Comparison of ENCODE assay signal across 15 cellular contexts in the genomic region with DNA sequence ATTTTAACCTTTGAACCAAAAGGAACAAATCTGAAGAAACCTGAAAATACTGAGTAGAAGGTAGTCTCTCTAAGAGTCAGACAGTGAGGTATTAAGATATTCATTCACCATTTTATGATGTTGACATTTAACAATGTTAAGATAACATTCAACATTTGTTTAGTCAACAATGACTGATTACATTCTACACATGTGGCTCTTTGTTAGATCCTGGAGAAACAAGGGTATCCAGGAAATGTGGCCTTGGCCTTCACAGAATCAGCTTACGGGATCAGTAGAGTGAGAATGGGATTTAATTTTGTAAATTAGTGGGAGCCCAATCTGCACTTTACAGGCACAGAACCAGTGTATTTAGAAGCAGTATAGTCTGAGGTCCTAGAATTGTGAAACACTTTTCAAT.
DNase-seq lines count a peak whose midpoint lies in the region; ATAC-seq and TF ChIP-seq lines count a peak whose summit lies in the region.
"Had no signal": no experiment of that assay in that cellular context is flagged by ENCODE, and none has a peak within 500 bp of the region (broad histone marks: within the 10 kb centered on the region; RNA-seq: fewer than 3 reads in every experiment).

No MANE protein-coding gene starts in this region.

- H2AFZ ChIP-seq in mammary epithelial cell (ENCODE audit: low read depth, low read length) = peak overlapping the region; percentile 57

- H3K4me1 ChIP-seq in mammary epithelial cell (ENCODE audit: insufficient read depth, low read length) = peaks cover 26% of the 10 kb centered on the region
- H3K4me1 ChIP-seq in Panc1 (ENCODE audit: control insufficient read depth, insufficient read depth, low read length) = peaks cover 9% of the 10 kb centered on the region; the same call in 1 of the 2 replicates
- H3K4me1 ChIP-seq in tibial artery = no peaks in the 10 kb centered on the region
- H3K4me1 ChIP-seq: SJCRH30 had no signal

- in situ Hi-C loops in mammary epithelial cell (cut with MboI; ENCODE audit: low sequenced_read_pairs in 2 of 2) (no loop called here), Panc1 (cut with HindIII; ENCODE audit: low pct_unique_long_range_greater_than_20kb, low sequenced_read_pairs) (no loop called here)

- no peaks in the 10 kb centered on the region for H3K79me2 ChIP-seq in mammary epithelial cell (ENCODE audit: insufficient read depth, low read length)

- no TSS peak for BruUV-seq in mammary epithelial cell (replicated peaks; lab: Mats Ljungman, UMichigan)
- no TSS peak for BruUV-seq in MCF 10A (replicated peaks; lab: Mats Ljungman, UMichigan)
- no TSS peak for BruUV-seq in Panc1 (replicated peaks; lab: Mats Ljungman, UMichigan)

- dilution Hi-C loops in mammary epithelial cell (cut with HindIII; ENCODE audit: low sequenced_read_pairs) = no loop called here

- 100% methylated on average over 1 of the region's 1 CpG for WGBS in mammary epithelial cell (ENCODE audit: low coverage, missing lambda C conversion rate)

- CTCF ChIA-PET in mammary epithelial cell (lab: Charles Lee; ENCODE audit: low non-redundant PET) = no interaction called here
- CTCF ChIA-PET in MCF 10A (lab: Yijun Ruan, JAX) = interaction anchor here (0.6 kb wide), 1 partner anchor 251 kb away, joined by 4 read pairs; no protein-coding TSS in a partner anchor
- CTCF ChIA-PET in Panc1 (lab: Charles Lee) = no interaction called here

- no peaks in the 10 kb centered on the region for H3K9me3 Mint-ChIP-seq in MCF 10A (ENCODE audit: unreplicated experiment)

- H3K4me3 ChIP-seq in mammary epithelial cell (replicated peaks in 1 of 3; ENCODE audit: insufficient read depth in 1 of 3, low read depth in 2 of 3, low read length in 3 of 3) (no peak overlapping the region), Panc1 (ENCODE audit: low read depth in 2 of 2, low read length in 2 of 2) (no peak overlapping the region), tibial artery (no peak overlapping the region)
- H3K4me3 ChIP-seq: SJCRH30 had no signal

- no peaks in the 10 kb centered on the region for H3K27me3 ChIP-seq in mammary epithelial cell (ENCODE audit: insufficient read depth, low read length)
- no peaks in the 10 kb centered on the region for H3K27me3 ChIP-seq in Panc1 (ENCODE audit: control insufficient read depth, insufficient read depth, low read length)
- H3K27me3 ChIP-seq in tibial artery = no peaks in the 10 kb centered on the region
- H3K27me3 ChIP-seq: SJCRH30 had no signal

- H3K27me3 Mint-ChIP-seq in MCF 10A (ENCODE audit: insufficient read depth, unreplicated experiment) = no peaks in the 10 kb centered on the region

- no peaks in the 10 kb centered on the region for H4K20me1 ChIP-seq in mammary epithelial cell (ENCODE audit: insufficient read depth, low read length)

- POLR2A ChIA-PET in MCF 10A (lab: Yijun Ruan, JAX) = interaction anchor here (1.1 kb wide), 1 partner anchor 7 kb away, joined by 3 read pairs; no protein-coding TSS in a partner anchor
- POLR2A ChIA-PET in Panc1 (lab: Charles Lee) = no interaction called here

- H3K4me3 Mint-ChIP-seq in MCF 10A (ENCODE audit: unreplicated experiment) = no peak overlapping the region
- H3K4me3 Mint-ChIP-seq: CD14-positive monocyte had no signal

- no peak overlapping the region for H3K4me2 ChIP-seq in mammary epithelial cell (ENCODE audit: insufficient read depth, low read depth, low read length)

- TF ChIP-seq CTCF in mammary epithelial cell (conservative IDR thresholded peaks at IDR 0.05 in 1 of 2, IDR thresholded peaks at IDR 0.05 in 1 of 2; ENCODE audit: extremely low read depth in 1 of 2, insufficient read depth in 1 of 2, low read depth in 1 of 2, low read length in 2 of 2) = no peak
- TF ChIP-seq CTCF in MCF 10A (IDR thresholded peaks at IDR 0.05; ENCODE audit: unreplicated experiment) = no peak
- TF ChIP-seq CTCF in Panc1 (IDR thresholded peaks at IDR 0.05) = no peak
- TF ChIP-seq CTCF in tibial artery (IDR thresholded peaks at IDR 0.05) = no peak

- intact Hi-C loops in mammary epithelial cell (cut with micrococcal nuclease) = loop anchor here (5.0 kb wide), 1 partner anchor 992 kb away; a partner anchor contains a TSS
- intact Hi-C loops in MCF 10A (cut with micrococcal nuclease) = loop anchor here (5.0 to 10.0 kb wide), 2 partner anchors 355 to 512 kb away; a partner anchor contains a TSS
- intact Hi-C loops in Panc1 (cut with micrococcal nuclease; ENCODE audit: unreplicated experiment) = no loop called here
- intact Hi-C loops in tibial artery (cut with DNase I; ENCODE audit: low total_unique reads) = no loop called here

- peaks cover 5% of the 10 kb centered on the region for H3K36me3 Mint-ChIP-seq in MCF 10A (ENCODE audit: insufficient read depth, unreplicated experiment)
- H3K36me3 Mint-ChIP-seq: CD14-positive monocyte had no signal

- no peak overlapping the region for H3K9ac ChIP-seq in mammary epithelial cell (ENCODE audit: insufficient read depth, low read length)

- H3K36me3 ChIP-seq in mammary epithelial cell (ENCODE audit: insufficient read depth, low read length) = peaks cover 1% of the 10 kb centered on the region
- H3K36me3 ChIP-seq in Panc1 (ENCODE audit: control insufficient read depth, insufficient read depth, low read length) = no peaks in the 10 kb centered on the region
- no peaks in the 10 kb centered on the region for H3K36me3 ChIP-seq in tibial artery
- H3K36me3 ChIP-seq: SJCRH30 had no signal

- H3K27ac ChIP-seq in mammary epithelial cell (ENCODE audit: insufficient read depth, low read depth, low read length) (no peak overlapping the region), Panc1 (ENCODE audit: low read length) (no peak overlapping the region), tibial artery (no peak overlapping the region)
- H3K27ac ChIP-seq: RWPE1, SJCRH30 had no signal

- ATAC-seq in Panc1 = 0 out of 2 replicates have a peak, but pooled peaks have one; percentile 47

- DNase-seq in mammary epithelial cell (no peak), MCF 10A (ENCODE audit: unreplicated experiment) (no peak), NCI-H146 treated with DMSO at 0.1 percent for 48 hours (lab: John Stamatoyannopoulos, UW; ENCODE audit: unreplicated experiment) (peak; percentile 75), Panc1 (ENCODE audit: low read depth, low spot score) (no peak), tibial artery (no peak), mucosa of gallbladder (ENCODE audit: low spot score) (no peak), H4 (ENCODE audit: low spot score) (no peak)
- no peak for DNase-seq in activated CD4-positive, alpha-beta T cell treated with anti-CD3 and anti-CD28 coated beads for 1 hour
- DNase-seq: EL, Kasumi-1, NCI-H1436 treated with DMSO at 0.1 percent for 48 hours, NCI-H446, SJCRH30 had no signal

- no peaks in the 10 kb centered on the region for H3K9me3 ChIP-seq in mammary epithelial cell (replicated peaks; ENCODE audit: insufficient read depth, low read length)
- H3K9me3 ChIP-seq in Panc1 (ENCODE audit: control insufficient read depth, insufficient read depth, low read depth, low read length) = no peaks in the 10 kb centered on the region; the same call in 1 of the 2 replicates
- H3K9me3 ChIP-seq in tibial artery = no peaks in the 10 kb centered on the region
- H3K9me3 ChIP-seq: SJCRH30 had no signal

- H3K27ac Mint-ChIP-seq in MCF 10A (ENCODE audit: low read depth, unreplicated experiment) = no peak overlapping the region
- H3K27ac Mint-ChIP-seq: CD14-positive monocyte had no signal

- peaks cover 33% of the 10 kb centered on the region for H3K4me1 Mint-ChIP-seq in MCF 10A (ENCODE audit: insufficient read depth, unreplicated experiment)
- H3K4me1 Mint-ChIP-seq: CD14-positive monocyte had no signal

Comparison
In these comparisons a context has a peak if more than half of its experiments do, and no peak if none do; other contexts are left out.
1. intact Hi-C loops: an anchor here in mammary epithelial cell (5.0 kb wide) and MCF 10A (5.0 to 10.0 kb wide); none called in Panc1 and tibial artery.